Comparison of ENCODE assay signal across 6 cellular contexts in genomic region chr7:1595636-1596035, GRCh38.
"Had no signal": no experiment of that assay in that cellular context is flagged by ENCODE, and none has a peak within 500 bp of the region (broad histone marks: within the 10 kb centered on the region; RNA-seq: fewer than 3 reads in every experiment).

No MANE protein-coding gene starts in this region.

- H3K4me2 ChIP-seq: GM23338 had no signal

- H3K36me3 ChIP-seq: HAP-1 had no signal

- ATAC-seq: GM23338, HepG2 had no signal

- H3K27ac Mint-ChIP-seq: GM23338, IgD-negative memory B cell had no signal

- H3K4me1 ChIP-seq: HAP-1 had no signal

- H3K4me3 Mint-ChIP-seq: GM23338, IgD-negative memory B cell had no signal

- H3K9me3 ChIP-seq: HAP-1 had no signal

- H3K4me3 ChIP-seq: GM23338, HAP-1 had no signal

- H3K9me3 Mint-ChIP-seq: GM23338, IgD-negative memory B cell had no signal

- H3K27ac ChIP-seq: HL-60 had no signal

- H2AFZ ChIP-seq: GM23338 had no signal

- DNase-seq: KBM-7 had no signal
